Comparison of ENCODE assay signal across 1 cellular context in genomic region chr2:27211943-27212625, GRCh38.
TF ChIP-seq lines count a peak whose summit lies in the region.

Gene ATRAID, plus strand, starts transcription at chr2:27212041. Its CDS starts 328 bp downstream, at chr2:27212369.
Gene SLC5A6, minus strand, starts transcription at chr2:27212268. Its CDS starts 4,618 bp downstream, at chr2:27207650.

TF ChIP-seq in GM12878, 131 proteins besides CTCF, POLR2A, EP300 and RAD21 (continued from another document and continues in another):
- TF ChIP-seq ELK1 (IDR thresholded peaks at IDR 0.05; ENCODE audit: low read depth, low read length): no peak; the same call in 1 of the 2 replicates
- no peak for TF ChIP-seq SMC3 (IDR thresholded peaks at IDR 0.05; ENCODE audit: borderline replicate concordance, low read length)
- TF ChIP-seq ZBTB11 (CRISPR knock-in tag; IDR thresholded peaks at IDR 0.05): no peak
- TF ChIP-seq BCL11A (IDR thresholded peaks at IDR 0.05; ENCODE audit: low read depth, low read length): no peak
- TF ChIP-seq RELB (IDR thresholded peaks at IDR 0.05; ENCODE audit: low read depth): peak; percentile 76
- 0 out of 2 replicates have a peak, but pooled peaks have one; percentile 41 for TF ChIP-seq RB1 (IDR thresholded peaks at IDR 0.05; ENCODE audit: borderline replicate concordance)
- TF ChIP-seq ZNF207 (IDR thresholded peaks at IDR 0.05; ENCODE audit: borderline replicate concordance): peak; percentile 66; the same call in 1 of the 2 replicates
- TF ChIP-seq ZNF687 (IDR thresholded peaks at IDR 0.05): peak; percentile 59; the same call in 1 of the 2 replicates
- peak; percentile 73 for TF ChIP-seq KLF5 (IDR thresholded peaks at IDR 0.05; ENCODE audit: partially characterized antibody)
- TF ChIP-seq IKZF1 (conservative IDR thresholded peaks at IDR 0.05): peak; percentile 71
- no peak for TF ChIP-seq RAD51 (IDR thresholded peaks at IDR 0.05)
- TF ChIP-seq E2F4 (IDR thresholded peaks at IDR 0.05; ENCODE audit: low read depth, low read length): no peak
- TF ChIP-seq ZSCAN29 (IDR thresholded peaks at IDR 0.05): no peak
- no peak for TF ChIP-seq ZNF384 (IDR thresholded peaks at IDR 0.05; ENCODE audit: borderline replicate concordance, low read depth, low read length)
- TF ChIP-seq RFX5 (IDR thresholded peaks at IDR 0.05; ENCODE audit: low read depth, low read length): no peak
- no peak for TF ChIP-seq E2F8 (IDR thresholded peaks at IDR 0.05; ENCODE audit: low read depth, partially characterized antibody)
- peak; percentile 94 for TF ChIP-seq YY1 (IDR thresholded peaks at IDR 0.05; ENCODE audit: low read depth, low read length)
- peak; percentile 61 for TF ChIP-seq HCFC1 (IDR thresholded peaks at IDR 0.05; ENCODE audit: low read length)
- no peak for TF ChIP-seq PAX8 (IDR thresholded peaks at IDR 0.05)
- TF ChIP-seq ATF2 (IDR thresholded peaks at IDR 0.05; ENCODE audit: low read length): no peak
- no peak for TF ChIP-seq HDAC6 (IDR thresholded peaks at IDR 0.05; ENCODE audit: unreplicated experiment)
- TF ChIP-seq TCF12 (IDR thresholded peaks at IDR 0.05; ENCODE audit: low read depth, low read length): peak; percentile 34; the same call in 1 of the 2 replicates
- peak; percentile 46 for TF ChIP-seq SP1 (IDR thresholded peaks at IDR 0.05; ENCODE audit: low read depth, low read length)
- TF ChIP-seq MEF2B (IDR thresholded peaks at IDR 0.05; ENCODE audit: partially characterized antibody, poor library complexity, severe bottlenecking): peak; percentile 14
- TF ChIP-seq EGR1 (IDR thresholded peaks at IDR 0.05; ENCODE audit: borderline replicate concordance in 1 of 2, low read depth in 2 of 2, low read length in 2 of 2): peak in 1 of 2 experiments; percentile 30; a peak in 1 of 3 replicates
- no peak for TF ChIP-seq NFXL1 (IDR thresholded peaks at IDR 0.05; ENCODE audit: borderline replicate concordance)
- peak; percentile 66; the same call in 1 of the 2 replicates for TF ChIP-seq GATAD2B (conservative IDR thresholded peaks at IDR 0.05; ENCODE audit: low read depth)
- peak; percentile 67 for TF ChIP-seq E4F1 (IDR thresholded peaks at IDR 0.05; ENCODE audit: borderline replicate concordance, partially characterized antibody)
- TF ChIP-seq SIX5 (IDR thresholded peaks at IDR 0.05; ENCODE audit: low read depth, low read length, severe bottlenecking): no peak
- TF ChIP-seq PBX3 (IDR thresholded peaks at IDR 0.05; ENCODE audit: insufficient replicate concordance, low read depth, low read length): no peak
- TF ChIP-seq BMI1 (IDR thresholded peaks at IDR 0.05; ENCODE audit: borderline replicate concordance): no peak
- no peak; the same call in 1 of the 2 replicates for TF ChIP-seq MTA3 (IDR thresholded peaks at IDR 0.05; ENCODE audit: borderline replicate concordance, low read length)
- no peak for TF ChIP-seq NR2C2 (IDR thresholded peaks at IDR 0.05; ENCODE audit: borderline replicate concordance, control insufficient read depth, insufficient read length, low read depth)
- peak; percentile 37; the same call in 2 of the 3 replicates for TF ChIP-seq POU2F2 (IDR thresholded peaks at IDR 0.05; ENCODE audit: borderline replicate concordance, low read depth, low read length)
- peak; percentile 10; the same call in 1 of the 2 replicates for TF ChIP-seq ESRRA (IDR thresholded peaks at IDR 0.05; ENCODE audit: low read length)
- no peak for TF ChIP-seq IRF4 (IDR thresholded peaks at IDR 0.05; ENCODE audit: low read depth, low read length)
